Comparison of ENCODE assay signal across 1 cellular context in genomic region chr12:68236421-68237059, GRCh38.
TF ChIP-seq lines count a peak whose summit lies in the region.

No MANE protein-coding gene starts in this region.

TF ChIP-seq in K562, 482 proteins besides CTCF, POLR2A, EP300 and RAD21 (continued from another document and continues in another):
- no peak for TF ChIP-seq E2F5 (CRISPR knock-in tag; IDR thresholded peaks at IDR 0.05)
- TF ChIP-seq SLC30A9 (CRISPR knock-in tag; IDR thresholded peaks at IDR 0.05) = no peak
- TF ChIP-seq SOX6 (IDR thresholded peaks at IDR 0.05) = no peak
- no peak for TF ChIP-seq HIVEP1 (CRISPR knock-in tag; IDR thresholded peaks at IDR 0.05)
- TF ChIP-seq NCOA6 (IDR thresholded peaks at IDR 0.05) = no peak
- no peak for TF ChIP-seq CEBPG (CRISPR knock-in tag; IDR thresholded peaks at IDR 0.05)
- TF ChIP-seq CEBPG (tag; conservative IDR thresholded peaks at IDR 0.05 in 1 of 2, IDR thresholded peaks at IDR 0.05 in 1 of 2) = no peak
- TF ChIP-seq CTBP1 (IDR thresholded peaks at IDR 0.05; ENCODE audit: borderline replicate concordance) = no peak; the same call in 1 of the 2 replicates
- no peak for TF ChIP-seq MAFK (IDR thresholded peaks at IDR 0.05; ENCODE audit: low read length)
- no peak for TF ChIP-seq CREB3L1 (IDR thresholded peaks at IDR 0.05; ENCODE audit: borderline replicate concordance, low read depth)
- TF ChIP-seq SP2 (IDR thresholded peaks at IDR 0.05; ENCODE audit: extremely low read depth, low read depth, low read length, poor library complexity, severe bottlenecking) = no peak
- peak; percentile 98 for TF ChIP-seq IRF2 (CRISPR knock-in tag; IDR thresholded peaks at IDR 0.05)
- TF ChIP-seq MECOM (CRISPR knock-in tag; IDR thresholded peaks at IDR 0.05) = no peak
- no peak for TF ChIP-seq SRSF7 (optimal IDR thresholded peaks at IDR 0.05; ENCODE audit: low read depth, low read length)
- no peak for TF ChIP-seq ELF4 (CRISPR knock-in tag; IDR thresholded peaks at IDR 0.05)
- peak; percentile 23; the same call in 1 of the 2 replicates for TF ChIP-seq MAX (CRISPR knock-in tag; IDR thresholded peaks at IDR 0.05)
- no peak for TF ChIP-seq E2F6 (IDR thresholded peaks at IDR 0.05; ENCODE audit: borderline replicate concordance in 1 of 2, extremely low read depth in 1 of 2, insufficient read depth in 1 of 2, insufficient read length in 1 of 2, low read depth in 1 of 2, low read length in 1 of 2, poor library complexity in 1 of 2, severe bottlenecking in 1 of 2)
- no peak for TF ChIP-seq MYC (IDR thresholded peaks at IDR 0.05; ENCODE audit: low read depth, low read length)
- TF ChIP-seq MYC (CRISPR knock-in tag; IDR thresholded peaks at IDR 0.05; ENCODE audit: borderline replicate concordance, low read depth) = no peak
- no peak for TF ChIP-seq ZNF212 (CRISPR knock-in tag; IDR thresholded peaks at IDR 0.05)
- TF ChIP-seq ZNF23 (CRISPR knock-in tag; IDR thresholded peaks at IDR 0.05) = no peak
- TF ChIP-seq CHD4 (IDR thresholded peaks at IDR 0.05; ENCODE audit: insufficient read depth, insufficient replicate concordance, low read depth, low read length, poor library complexity, severe bottlenecking) = no peak
- TF ChIP-seq TCFL5 (CRISPR knock-in tag; conservative IDR thresholded peaks at IDR 0.05) = no peak
- TF ChIP-seq ZSCAN32 (CRISPR knock-in tag; IDR thresholded peaks at IDR 0.05) = no peak
- no peak for TF ChIP-seq ZBTB12 (CRISPR knock-in tag; IDR thresholded peaks at IDR 0.05)
- no peak for TF ChIP-seq PCBP2 (IDR thresholded peaks at IDR 0.05; ENCODE audit: low read depth, low read length, poor library complexity, severe bottlenecking)
- TF ChIP-seq, protein P1, sequence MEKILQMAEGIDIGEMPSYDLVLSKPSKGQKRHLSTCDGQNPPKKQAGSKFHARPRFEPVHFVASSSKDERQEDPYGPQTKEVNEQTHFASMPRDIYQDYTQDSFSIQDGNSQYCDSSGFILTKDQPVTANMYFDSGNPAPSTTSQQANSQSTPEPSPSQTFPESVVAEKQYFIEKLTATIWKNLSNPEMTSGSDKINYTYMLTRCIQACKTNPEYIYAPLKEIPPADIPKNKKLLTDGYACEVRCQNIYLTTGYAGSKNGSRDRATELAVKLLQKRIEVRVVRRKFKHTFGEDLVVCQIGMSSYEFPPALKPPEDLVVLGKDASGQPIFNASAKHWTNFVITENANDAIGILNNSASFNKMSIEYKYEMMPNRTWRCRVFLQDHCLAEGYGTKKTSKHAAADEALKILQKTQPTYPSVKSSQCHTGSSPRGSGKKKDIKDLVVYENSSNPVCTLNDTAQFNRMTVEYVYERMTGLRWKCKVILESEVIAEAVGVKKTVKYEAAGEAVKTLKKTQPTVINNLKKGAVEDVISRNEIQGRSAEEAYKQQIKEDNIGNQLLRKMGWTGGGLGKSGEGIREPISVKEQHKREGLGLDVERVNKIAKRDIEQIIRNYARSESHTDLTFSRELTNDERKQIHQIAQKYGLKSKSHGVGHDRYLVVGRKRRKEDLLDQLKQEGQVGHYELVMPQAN (IDR thresholded peaks at IDR 0.05; ENCODE audit: borderline replicate concordance) = no peak
- TF ChIP-seq BRCA1 (IDR thresholded peaks at IDR 0.05) = no peak
- TF ChIP-seq BRCA1 (CRISPR knock-in tag; IDR thresholded peaks at IDR 0.05) = no peak
- TF ChIP-seq ATF1 (CRISPR knock-in tag; IDR thresholded peaks at IDR 0.05) = no peak
- TF ChIP-seq ATF1 (tag; IDR thresholded peaks at IDR 0.05) = 0 out of 2 replicates have a peak, but pooled peaks have one; percentile 21
- TF ChIP-seq SRF (CRISPR knock-in tag; IDR thresholded peaks at IDR 0.05) = 0 out of 4 replicates have a peak, but pooled peaks of 1 of the 2 experiments have one; percentile 14
- TF ChIP-seq CBX2 (IDR thresholded peaks at IDR 0.05; ENCODE audit: insufficient read depth, low read length, poor library complexity, severe bottlenecking) = no peak
- TF ChIP-seq ZNF134 (CRISPR knock-in tag; conservative IDR thresholded peaks at IDR 0.05) = no peak
- no peak for TF ChIP-seq SREBF1 (IDR thresholded peaks at IDR 0.05; ENCODE audit: borderline replicate concordance, low read depth, low read length)
- no peak for TF ChIP-seq HNRNPLL (IDR thresholded peaks at IDR 0.05; ENCODE audit: low read depth, low read length, poor library complexity, severe bottlenecking)
- TF ChIP-seq BCL6 (CRISPR knock-in tag; IDR thresholded peaks at IDR 0.05) = no peak
- TF ChIP-seq JUN (IDR thresholded peaks at IDR 0.05; ENCODE audit: borderline replicate concordance, low read depth, low read length) = no peak
- TF ChIP-seq JUN (CRISPR knock-in tag; IDR thresholded peaks at IDR 0.05; ENCODE audit: borderline replicate concordance) = 0 out of 2 replicates have a peak, but pooled peaks have one; percentile 15
- TF ChIP-seq TCF3 (CRISPR knock-in tag; IDR thresholded peaks at IDR 0.05) = peak; percentile 37; the same call in 1 of the 2 replicates
- TF ChIP-seq CBX1 (IDR thresholded peaks at IDR 0.05; ENCODE audit: low read depth) = no peak
- TF ChIP-seq, protein P2, sequence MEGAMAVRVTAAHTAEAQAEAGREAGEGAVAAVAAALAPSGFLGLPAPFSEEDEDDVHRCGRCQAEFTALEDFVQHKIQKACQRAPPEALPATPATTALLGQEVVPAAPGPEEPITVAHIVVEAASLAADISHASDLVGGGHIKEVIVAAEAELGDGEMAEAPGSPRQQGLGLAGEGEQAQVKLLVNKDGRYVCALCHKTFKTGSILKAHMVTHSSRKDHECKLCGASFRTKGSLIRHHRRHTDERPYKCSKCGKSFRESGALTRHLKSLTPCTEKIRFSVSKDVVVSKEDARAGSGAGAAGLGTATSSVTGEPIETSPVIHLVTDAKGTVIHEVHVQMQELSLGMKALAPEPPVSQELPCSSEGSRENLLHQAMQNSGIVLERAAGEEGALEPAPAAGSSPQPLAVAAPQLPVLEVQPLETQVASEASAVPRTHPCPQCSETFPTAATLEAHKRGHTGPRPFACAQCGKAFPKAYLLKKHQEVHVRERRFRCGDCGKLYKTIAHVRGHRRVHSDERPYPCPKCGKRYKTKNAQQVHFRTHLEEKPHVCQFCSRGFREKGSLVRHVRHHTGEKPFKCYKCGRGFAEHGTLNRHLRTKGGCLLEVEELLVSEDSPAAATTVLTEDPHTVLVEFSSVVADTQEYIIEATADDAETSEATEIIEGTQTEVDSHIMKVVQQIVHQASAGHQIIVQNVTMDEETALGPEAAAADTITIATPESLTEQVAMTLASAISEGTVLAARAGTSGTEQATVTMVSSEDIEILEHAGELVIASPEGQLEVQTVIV (CRISPR knock-in tag; IDR thresholded peaks at IDR 0.05; ENCODE audit: borderline replicate concordance) = no peak
- TF ChIP-seq CAMTA2 (CRISPR knock-in tag; conservative IDR thresholded peaks at IDR 0.05) = no peak
- no peak for TF ChIP-seq GTF2E2 (tag; IDR thresholded peaks at IDR 0.05)
- TF ChIP-seq ZNF76 (CRISPR knock-in tag; IDR thresholded peaks at IDR 0.05; ENCODE audit: borderline replicate concordance) = no peak
- 0 out of 2 replicates have a peak, but pooled peaks have one; percentile 12 for TF ChIP-seq TFAP4 (CRISPR knock-in tag; IDR thresholded peaks at IDR 0.05; ENCODE audit: borderline replicate concordance)
- peak; percentile 37 to 42; a peak in 2 of 4 replicates for TF ChIP-seq FOXK2 (conservative IDR thresholded peaks at IDR 0.05 in 1 of 2, IDR thresholded peaks at IDR 0.05 in 1 of 2; ENCODE audit: low read depth in 2 of 2)
- no peak for TF ChIP-seq U2AF1 (optimal IDR thresholded peaks at IDR 0.05; ENCODE audit: low read depth, low read length)
- TF ChIP-seq ZNF324 (CRISPR knock-in tag; IDR thresholded peaks at IDR 0.05) = no peak
- TF ChIP-seq KDM5B (IDR thresholded peaks at IDR 0.05; ENCODE audit: insufficient replicate concordance, low read depth, low read length) = no peak
- TF ChIP-seq TRIM28 (IDR thresholded peaks at IDR 0.05) = no peak
- no peak for TF ChIP-seq KLF1 (tag; IDR thresholded peaks at IDR 0.05)
- TF ChIP-seq GABPA (tag; conservative IDR thresholded peaks at IDR 0.05; ENCODE audit: low read depth) = no peak
- TF ChIP-seq HOMEZ (CRISPR knock-in tag; IDR thresholded peaks at IDR 0.05) = no peak
- TF ChIP-seq KAT2B (IDR thresholded peaks at IDR 0.05; ENCODE audit: low read depth, low read length) = no peak
- TF ChIP-seq, protein P3, sequence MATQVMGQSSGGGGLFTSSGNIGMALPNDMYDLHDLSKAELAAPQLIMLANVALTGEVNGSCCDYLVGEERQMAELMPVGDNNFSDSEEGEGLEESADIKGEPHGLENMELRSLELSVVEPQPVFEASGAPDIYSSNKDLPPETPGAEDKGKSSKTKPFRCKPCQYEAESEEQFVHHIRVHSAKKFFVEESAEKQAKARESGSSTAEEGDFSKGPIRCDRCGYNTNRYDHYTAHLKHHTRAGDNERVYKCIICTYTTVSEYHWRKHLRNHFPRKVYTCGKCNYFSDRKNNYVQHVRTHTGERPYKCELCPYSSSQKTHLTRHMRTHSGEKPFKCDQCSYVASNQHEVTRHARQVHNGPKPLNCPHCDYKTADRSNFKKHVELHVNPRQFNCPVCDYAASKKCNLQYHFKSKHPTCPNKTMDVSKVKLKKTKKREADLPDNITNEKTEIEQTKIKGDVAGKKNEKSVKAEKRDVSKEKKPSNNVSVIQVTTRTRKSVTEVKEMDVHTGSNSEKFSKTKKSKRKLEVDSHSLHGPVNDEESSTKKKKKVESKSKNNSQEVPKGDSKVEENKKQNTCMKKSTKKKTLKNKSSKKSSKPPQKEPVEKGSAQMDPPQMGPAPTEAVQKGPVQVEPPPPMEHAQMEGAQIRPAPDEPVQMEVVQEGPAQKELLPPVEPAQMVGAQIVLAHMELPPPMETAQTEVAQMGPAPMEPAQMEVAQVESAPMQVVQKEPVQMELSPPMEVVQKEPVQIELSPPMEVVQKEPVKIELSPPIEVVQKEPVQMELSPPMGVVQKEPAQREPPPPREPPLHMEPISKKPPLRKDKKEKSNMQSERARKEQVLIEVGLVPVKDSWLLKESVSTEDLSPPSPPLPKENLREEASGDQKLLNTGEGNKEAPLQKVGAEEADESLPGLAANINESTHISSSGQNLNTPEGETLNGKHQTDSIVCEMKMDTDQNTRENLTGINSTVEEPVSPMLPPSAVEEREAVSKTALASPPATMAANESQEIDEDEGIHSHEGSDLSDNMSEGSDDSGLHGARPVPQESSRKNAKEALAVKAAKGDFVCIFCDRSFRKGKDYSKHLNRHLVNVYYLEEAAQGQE (CRISPR knock-in tag; IDR thresholded peaks at IDR 0.05; ENCODE audit: low read depth) = no peak
